Comparison of ENCODE assay signal across 26 cellular contexts in genomic region chr14:68518180-68518579, GRCh38.
DNase-seq lines count a peak whose midpoint lies in the region; ATAC-seq and TF ChIP-seq lines count a peak whose summit lies in the region.
"Had no signal": no experiment of that assay in that cellular context is flagged by ENCODE, and none has a peak within 500 bp of the region (broad histone marks: within the 10 kb centered on the region; RNA-seq: fewer than 3 reads in every experiment).

No MANE protein-coding gene starts in this region.

- H3K36me3 ChIP-seq in body of pancreas (replicated peaks in 1 of 2; ENCODE audit: insufficient read depth in 1 of 2, low read depth in 2 of 2) (no peaks in the 10 kb centered on the region), stomach smooth muscle (ENCODE audit: control insufficient read depth in 2 of 2, insufficient read depth in 2 of 2, low read length in 2 of 2) (no peaks in the 10 kb centered on the region), MM.1S (replicated peaks; ENCODE audit: insufficient read depth, low read length) (no peaks in the 10 kb centered on the region)
- H3K36me3 ChIP-seq: prostate gland, SJSA1 had no signal

- H3F3A ChIP-seq in MM.1S (ENCODE audit: insufficient read depth, low read length): no peaks in the 10 kb centered on the region

- no peaks in the 10 kb centered on the region for H3K79me2 ChIP-seq in MM.1S (ENCODE audit: low read length)

- peak overlapping the region; percentile 96 to 98 (median 97) for H3K27ac ChIP-seq in body of pancreas
- peak overlapping the region; percentile 96 for H3K27ac ChIP-seq in epithelial cell of prostate
- H3K27ac ChIP-seq in stomach smooth muscle (ENCODE audit: low read length): peak overlapping the region; percentile 71
- no peak overlapping the region for H3K27ac ChIP-seq in MM.1S (ENCODE audit: low read length)
- H3K27ac ChIP-seq: GM23248, prostate gland, SJSA1 had no signal

- H3K9me3 ChIP-seq in body of pancreas: no peaks in the 10 kb centered on the region
- no peaks in the 10 kb centered on the region for H3K9me3 ChIP-seq in stomach smooth muscle (ENCODE audit: control insufficient read depth in 2 of 2, low read length in 2 of 2)
- no peaks in the 10 kb centered on the region for H3K9me3 ChIP-seq in MM.1S (replicated peaks; ENCODE audit: insufficient read depth, low read length)
- H3K9me3 ChIP-seq: prostate gland, SJSA1, testis had no signal

- H3K4me1 ChIP-seq in body of pancreas (peaks cover 80% of the 10 kb centered on the region), stomach smooth muscle (ENCODE audit: control insufficient read depth, insufficient read depth, low read length) (peaks cover 54% of the 10 kb centered on the region), MM.1S (ENCODE audit: low read length) (0 out of 2 replicates have a peak, but pooled peaks cover 7% of the 10 kb centered on the region)

- no peak overlapping the region for H2AFZ ChIP-seq in MM.1S (ENCODE audit: low read length)
- H2AFZ ChIP-seq: GM23248 had no signal

- no peak overlapping the region for H3K9ac ChIP-seq in stomach smooth muscle (ENCODE audit: low read length in 2 of 2)
- no peak overlapping the region for H3K9ac ChIP-seq in MM.1S (ENCODE audit: low read length)
- H3K9ac ChIP-seq: GM23248 had no signal

- WGBS in body of pancreas, 2 donors: 31 to 70% methylated on average over 6 to 8 of the region's 8 CpGs

- peak; percentile 51 for ATAC-seq in body of pancreas
- ATAC-seq: K562, natural killer cell had no signal

- H3K27me3 ChIP-seq in body of pancreas: no peaks in the 10 kb centered on the region
- no peaks in the 10 kb centered on the region for H3K27me3 ChIP-seq in stomach smooth muscle (ENCODE audit: control insufficient read depth in 1 of 2, insufficient read depth in 2 of 2, low read length in 2 of 2)
- H3K27me3 ChIP-seq in MM.1S (replicated peaks; ENCODE audit: insufficient read depth, low read length): no peaks in the 10 kb centered on the region
- H3K27me3 ChIP-seq: SJSA1, testis had no signal

- peak; percentile 82 to 90 (median 88) for DNase-seq in body of pancreas
- DNase-seq in epithelial cell of prostate (ENCODE audit: low read depth, low spot score): no peak
- DNase-seq in MM.1S: no peak
- no peak for DNase-seq in GM10266 (ENCODE audit: extremely low spot score)
- no peak for DNase-seq in medulla oblongata (ENCODE audit: extremely low spot score)
- DNase-seq in ACHN: no peak
- DNase-seq: activated CD4-positive, alpha-beta T cell treated with anti-CD3 and anti-CD28 coated beads, Interleukin-2, amount 10 ng/mL, durations not matched to agents 24 days and 14 days; activated naive CD8-positive, alpha-beta T cell treated with anti-CD3 and anti-CD28 coated beads, Interleukin-2, amount 10 ng/mL, durations not matched to agents 7 days and 5 days; CD4-positive, alpha-beta T cell; foreskin melanocyte; GDM1; GM23248; hypothalamus; mesendoderm; natural killer cell; NCI-H1694 treated with DMSO at 0.1 percent for 48 hours; NCI-H345; OCI-M1; testis had no signal

- intact Hi-C loops in body of pancreas (cut with DNase I): no loop called here

- H3K9me3 Mint-ChIP-seq in nephron: no peaks in the 10 kb centered on the region
- H3K9me3 Mint-ChIP-seq: activated CD4-positive, alpha-beta T cell treated with anti-CD3 and anti-CD28 coated beads, Interleukin-2, amount 10 ng/mL, durations not matched to agents 24 days and 14 days; activated naive CD8-positive, alpha-beta T cell treated with anti-CD3 and anti-CD28 coated beads, Interleukin-2, amount 10 ng/mL, durations not matched to agents 7 days and 5 days; activated T-helper 2 cell treated with anti-CD3 and anti-CD28 coated beads, Interferon-gamma antibody, Interleukin-2, Interleukin-4, amounts not matched to agents 10 μg/mL and 5 μg/mL and 100 μg/mL, durations not matched to agents 14 hours and 24 hours and 36 hours; CD4-positive, alpha-beta T cell; natural killer cell; T-helper 1 cell treated with Interleukin-12 subunit alpha and Interleukin-12 subunit beta and Interleukin-4 antibody, amounts not matched to agents 30 μg/mL and 1 μg/mL, for 36 hours had no signal

- H3K4me3 ChIP-seq in body of pancreas: no peak overlapping the region
- H3K4me3 ChIP-seq in stomach smooth muscle (ENCODE audit: low read length in 2 of 2): peak overlapping the region in 1 of 2 donors; percentile 15
- H3K4me3 ChIP-seq in MM.1S (ENCODE audit: low read length): no peak overlapping the region
- H3K4me3 ChIP-seq: GM23248, K562, prostate gland, SJSA1, testis had no signal

- TF ChIP-seq POLR2A in body of pancreas (IDR thresholded peaks at IDR 0.05): peak in 2 of 3 donors; percentile 47 to 63

- peak overlapping the region; percentile 97 to 100 (median 99) for H3K27ac Mint-ChIP-seq in nephron
- H3K27ac Mint-ChIP-seq: activated CD4-positive, alpha-beta T cell treated with anti-CD3 and anti-CD28 coated beads, Interleukin-2, amount 10 ng/mL, durations not matched to agents 24 days and 14 days; activated naive CD8-positive, alpha-beta T cell treated with anti-CD3 and anti-CD28 coated beads, Interleukin-2, amount 10 ng/mL, durations not matched to agents 7 days and 5 days; activated T-helper 2 cell treated with anti-CD3 and anti-CD28 coated beads, Interferon-gamma antibody, Interleukin-2, Interleukin-4, amounts not matched to agents 10 μg/mL and 5 μg/mL and 100 μg/mL, durations not matched to agents 14 hours and 24 hours and 36 hours; CD4-positive, alpha-beta T cell; natural killer cell; T-helper 1 cell treated with Interleukin-12 subunit alpha and Interleukin-12 subunit beta and Interleukin-4 antibody, amounts not matched to agents 30 μg/mL and 1 μg/mL, for 36 hours had no signal

- no peak overlapping the region for H3K4me3 Mint-ChIP-seq in nephron
- H3K4me3 Mint-ChIP-seq: activated CD4-positive, alpha-beta T cell treated with anti-CD3 and anti-CD28 coated beads, Interleukin-2, amount 10 ng/mL, durations not matched to agents 24 days and 14 days; activated naive CD8-positive, alpha-beta T cell treated with anti-CD3 and anti-CD28 coated beads, Interleukin-2, amount 10 ng/mL, durations not matched to agents 7 days and 5 days; CD4-positive, alpha-beta T cell; natural killer cell; T-helper 1 cell treated with Interleukin-12 subunit alpha and Interleukin-12 subunit beta and Interleukin-4 antibody, amounts not matched to agents 30 μg/mL and 1 μg/mL, for 36 hours had no signal

- no peaks in the 10 kb centered on the region for H4K20me1 ChIP-seq in MM.1S (ENCODE audit: insufficient read depth, low read length)

- in situ Hi-C loops in ACHN (cut with HindIII; ENCODE audit: low pct_ligation_motif_present, low pct_unique_long_range_greater_than_20kb, low sequenced_read_pairs): no loop called here

- H3K4me2 ChIP-seq in MM.1S (ENCODE audit: low read depth, low read length): no peak overlapping the region

- no peaks in the 10 kb centered on the region for H3K36me3 Mint-ChIP-seq in nephron (ENCODE audit: low read depth)
- H3K36me3 Mint-ChIP-seq: natural killer cell had no signal

- H3K9me2 ChIP-seq in MM.1S (replicated peaks; ENCODE audit: insufficient read depth, low read length): no peaks in the 10 kb centered on the region

- H3K27me3 Mint-ChIP-seq in nephron (ENCODE audit: low read depth): no peaks in the 10 kb centered on the region
- H3K27me3 Mint-ChIP-seq: activated CD4-positive, alpha-beta T cell treated with anti-CD3 and anti-CD28 coated beads, Interleukin-2, amount 10 ng/mL, durations not matched to agents 24 days and 14 days; activated naive CD8-positive, alpha-beta T cell treated with anti-CD3 and anti-CD28 coated beads, Interleukin-2, amount 10 ng/mL, durations not matched to agents 7 days and 5 days; CD4-positive, alpha-beta T cell had no signal

- H3K4me1 Mint-ChIP-seq in nephron: peaks cover 86% of the 10 kb centered on the region

- peak in 3 of 7 experiments; percentile 7 to 21 (median 19) for TF ChIP-seq CTCF in body of pancreas (IDR thresholded peaks at IDR 0.05)
- no peak for TF ChIP-seq CTCF in nephron (IDR thresholded peaks at IDR 0.05; ENCODE audit: unreplicated experiment in 3 of 3)
- no peak for TF ChIP-seq CTCF in MM.1S (IDR thresholded peaks at IDR 0.05; ENCODE audit: low read length)
- TF ChIP-seq CTCF in GM10266 (IDR thresholded peaks at IDR 0.05; ENCODE audit: control insufficient read depth, insufficient read depth, low read depth, missing control alignments): no peak

Comparison
In these comparisons a context has a peak if more than half of its experiments do, and no peak if none do; other contexts are left out.
1. DNase-seq: peak in body of pancreas (4 of 4); none in epithelial cell of prostate (single experiment), MM.1S (single experiment), GM10266 (single experiment), medulla oblongata (single experiment) and ACHN (single experiment).